15 cellular contexts compared by ENCODE assay signal in the genomic region with DNA sequence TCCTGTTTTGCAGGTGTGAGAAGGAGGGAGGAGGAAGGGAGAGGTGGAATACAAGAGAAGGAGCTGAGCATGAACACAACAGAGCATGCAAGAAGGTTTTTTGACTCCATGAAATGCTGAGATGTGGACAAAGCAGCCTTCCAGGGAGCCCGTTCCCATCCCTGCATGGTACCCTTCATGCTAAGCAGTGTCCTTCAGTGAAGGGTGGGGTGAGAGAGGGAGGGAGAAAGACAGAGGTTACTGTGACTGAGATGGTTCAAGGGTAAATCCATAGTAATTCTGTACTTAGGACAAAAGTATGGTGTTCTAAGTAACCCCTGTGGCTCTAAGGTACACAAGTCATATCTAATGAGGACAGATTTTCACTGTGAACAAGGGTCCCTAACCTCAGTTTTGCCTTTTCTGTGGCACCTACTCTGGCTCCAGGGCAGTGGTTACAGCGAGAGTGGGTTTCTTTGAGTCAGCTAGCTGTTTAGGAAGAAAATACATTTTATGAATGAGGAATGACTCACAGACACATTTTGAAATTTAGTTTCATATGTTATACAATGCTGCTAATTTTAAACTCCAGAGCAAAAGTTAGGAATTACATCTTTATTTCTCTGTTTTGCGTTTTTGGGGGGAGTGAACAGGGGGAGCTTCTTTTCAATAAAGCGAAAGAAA.
DNase-seq lines count a peak whose midpoint lies in the region; ATAC-seq and TF ChIP-seq lines count a peak whose summit lies in the region.
"Had no signal": no experiment of that assay in that cellular context is flagged by ENCODE, and none has a peak within 500 bp of the region (broad histone marks: within the 10 kb centered on the region; RNA-seq: fewer than 3 reads in every experiment).

No MANE protein-coding gene starts in this region.

- H3K27me3 ChIP-seq in GM23338 (ENCODE audit: insufficient read depth) (no peaks in the 10 kb centered on the region), osteoblast (ENCODE audit: insufficient read depth, low read length) (no peaks in the 10 kb centered on the region), colonic mucosa (no peaks in the 10 kb centered on the region)

- peak overlapping the region in 1 of 2 donors; percentile 46 for H3K9ac ChIP-seq in colonic mucosa (ENCODE audit: low read depth in 2 of 2, low read length in 2 of 2)

- no peaks in the 10 kb centered on the region for H3K9me2 ChIP-seq in GM23338 (ENCODE audit: insufficient read depth)

- H3K4me2 ChIP-seq in GM23338 (no peak overlapping the region), osteoblast (ENCODE audit: insufficient read depth, low read length) (peak overlapping the region; percentile 28)
- H3K4me2 ChIP-seq: A549 had no signal

- no peak for TF ChIP-seq CTCF in GM23338 (conservative IDR thresholded peaks at IDR 0.05; ENCODE audit: low read depth in 2 of 2)
- TF ChIP-seq CTCF in osteoblast (IDR thresholded peaks at IDR 0.05; ENCODE audit: extremely low read depth, low read depth, low read length), result no peak
- TF ChIP-seq CTCF in colonic mucosa (IDR thresholded peaks at IDR 0.05), result no peak

- H3K9me3 ChIP-seq in osteoblast (ENCODE audit: low read depth, low read length) (no peaks in the 10 kb centered on the region), colonic mucosa (no peaks in the 10 kb centered on the region)
- H3K9me3 ChIP-seq: A549, thoracic aorta had no signal

- H3K9me3 Mint-ChIP-seq in GM23338, result no peaks in the 10 kb centered on the region
- H3K9me3 Mint-ChIP-seq: natural killer cell treated with Interleukin-12 subunit alpha and Interleukin-12 subunit beta and Interleukin-15 and Interleukin-18, amount 100 ng/mL, for 72 hours had no signal

- H3K36me3 Mint-ChIP-seq in GM23338 (ENCODE audit: low read depth), result no peaks in the 10 kb centered on the region
- H3K36me3 Mint-ChIP-seq: natural killer cell treated with Interleukin-12 subunit alpha and Interleukin-12 subunit beta and Interleukin-15 and Interleukin-18, amount 100 ng/mL, for 72 hours had no signal

- no peaks in the 10 kb centered on the region for H3F3A ChIP-seq in GM23338 (replicated peaks; ENCODE audit: low read depth)

- no peak overlapping the region for H3K27ac Mint-ChIP-seq in GM23338
- H3K27ac Mint-ChIP-seq: natural killer cell treated with Interleukin-12 subunit alpha and Interleukin-12 subunit beta and Interleukin-15 and Interleukin-18, amount 100 ng/mL, for 72 hours had no signal

- H2AFZ ChIP-seq in GM23338 (no peak overlapping the region), osteoblast (ENCODE audit: low read length) (peak overlapping the region; percentile 18)

- peak; percentile 61 for ATAC-seq in GM23338
- ATAC-seq: left ventricle myocardium superior had no signal

- H3K27me3 Mint-ChIP-seq in GM23338 (ENCODE audit: insufficient read depth, low read depth, poor library complexity), result no peaks in the 10 kb centered on the region

- no peaks in the 10 kb centered on the region for H4K20me1 ChIP-seq in GM23338 (replicated peaks; ENCODE audit: insufficient read depth)
- H4K20me1 ChIP-seq in osteoblast (ENCODE audit: insufficient read depth, low read length), result no peaks in the 10 kb centered on the region

- H3K4me1 Mint-ChIP-seq in GM23338, result peaks cover 5% of the 10 kb centered on the region

- H3K4me3 ChIP-seq in GM23338 (no peak overlapping the region), osteoblast (ENCODE audit: insufficient read depth, low read length) (no peak overlapping the region), colonic mucosa (no peak overlapping the region)
- H3K4me3 ChIP-seq: A549, thoracic aorta had no signal

- no peaks in the 10 kb centered on the region for H3K79me2 ChIP-seq in GM23338 (replicated peaks; ENCODE audit: insufficient read depth)
- H3K79me2 ChIP-seq in osteoblast (ENCODE audit: insufficient read depth, low read length), result no peaks in the 10 kb centered on the region

- H3K27ac ChIP-seq in GM23338 (ENCODE audit: low read depth), result no peak overlapping the region
- H3K27ac ChIP-seq in osteoblast (ENCODE audit: low read depth, low read length), result no peak overlapping the region
- H3K27ac ChIP-seq in colonic mucosa, result no peak overlapping the region
- H3K27ac ChIP-seq: thoracic aorta had no signal

- H3K4me1 ChIP-seq in GM23338 (ENCODE audit: insufficient read depth) (peaks cover 7% of the 10 kb centered on the region; the same call in 1 of the 2 replicates), osteoblast (ENCODE audit: insufficient read depth, low read length) (peaks cover 6% of the 10 kb centered on the region), colonic mucosa (no peaks in the 10 kb centered on the region)

- H3K4me3 Mint-ChIP-seq in GM23338, result no peak overlapping the region
- H3K4me3 Mint-ChIP-seq: natural killer cell treated with Interleukin-12 subunit alpha and Interleukin-12 subunit beta and Interleukin-15 and Interleukin-18, amount 100 ng/mL, for 72 hours had no signal

- H3K36me3 ChIP-seq in GM23338 (ENCODE audit: insufficient read depth) (no peaks in the 10 kb centered on the region), osteoblast (ENCODE audit: insufficient read depth, low read length) (no peaks in the 10 kb centered on the region), colonic mucosa (no peaks in the 10 kb centered on the region)
- H3K36me3 ChIP-seq: thoracic aorta had no signal

- intact Hi-C loops in colonic mucosa (cut with DNase I), result loop anchor here (10.0 kb wide), 1 partner anchor 776 kb away; no protein-coding TSS in a partner anchor

- DNase-seq in NOMO-1 treated with DMSO at 0.1 percent for 48 hours (lab: John Stamatoyannopoulos, UW; ENCODE audit: unreplicated experiment), result peak; percentile 2
- DNase-seq in NOMO-1 treated with dmso at 0.1 percent for 144 hours (lab: John Stamatoyannopoulos, UW; ENCODE audit: unreplicated experiment), result no peak
- no peak for DNase-seq in GM23338 (ENCODE audit: low spot score)
- peak; percentile 47 for DNase-seq in amniotic epithelial cell (ENCODE audit: low read depth)
- DNase-seq in osteoblast (ENCODE audit: insufficient read length, low spot score, missing footprints), result peak; percentile 37
- no peak for DNase-seq in GM19238 (ENCODE audit: insufficient read length, low spot score)
- DNase-seq in colonic mucosa, result no peak
- no peak for DNase-seq in glomerular visceral epithelial cell (ENCODE audit: extremely low spot score)
- DNase-seq: COR-L47, KG1, left ventricle myocardium superior, NCI-H1930 had no signal

TF ChIP-seq in GM23338, 12 proteins besides CTCF, POLR2A, EP300 and RAD21 (continues in another document):
- no peak for TF ChIP-seq ZNF331 (CRISPR knock-in tag; IDR thresholded peaks at IDR 0.05; ENCODE audit: low read depth)
- TF ChIP-seq EZH2phosphoT487 (IDR thresholded peaks at IDR 0.05; ENCODE audit: unreplicated experiment), result no peak
- TF ChIP-seq, protein P1, sequence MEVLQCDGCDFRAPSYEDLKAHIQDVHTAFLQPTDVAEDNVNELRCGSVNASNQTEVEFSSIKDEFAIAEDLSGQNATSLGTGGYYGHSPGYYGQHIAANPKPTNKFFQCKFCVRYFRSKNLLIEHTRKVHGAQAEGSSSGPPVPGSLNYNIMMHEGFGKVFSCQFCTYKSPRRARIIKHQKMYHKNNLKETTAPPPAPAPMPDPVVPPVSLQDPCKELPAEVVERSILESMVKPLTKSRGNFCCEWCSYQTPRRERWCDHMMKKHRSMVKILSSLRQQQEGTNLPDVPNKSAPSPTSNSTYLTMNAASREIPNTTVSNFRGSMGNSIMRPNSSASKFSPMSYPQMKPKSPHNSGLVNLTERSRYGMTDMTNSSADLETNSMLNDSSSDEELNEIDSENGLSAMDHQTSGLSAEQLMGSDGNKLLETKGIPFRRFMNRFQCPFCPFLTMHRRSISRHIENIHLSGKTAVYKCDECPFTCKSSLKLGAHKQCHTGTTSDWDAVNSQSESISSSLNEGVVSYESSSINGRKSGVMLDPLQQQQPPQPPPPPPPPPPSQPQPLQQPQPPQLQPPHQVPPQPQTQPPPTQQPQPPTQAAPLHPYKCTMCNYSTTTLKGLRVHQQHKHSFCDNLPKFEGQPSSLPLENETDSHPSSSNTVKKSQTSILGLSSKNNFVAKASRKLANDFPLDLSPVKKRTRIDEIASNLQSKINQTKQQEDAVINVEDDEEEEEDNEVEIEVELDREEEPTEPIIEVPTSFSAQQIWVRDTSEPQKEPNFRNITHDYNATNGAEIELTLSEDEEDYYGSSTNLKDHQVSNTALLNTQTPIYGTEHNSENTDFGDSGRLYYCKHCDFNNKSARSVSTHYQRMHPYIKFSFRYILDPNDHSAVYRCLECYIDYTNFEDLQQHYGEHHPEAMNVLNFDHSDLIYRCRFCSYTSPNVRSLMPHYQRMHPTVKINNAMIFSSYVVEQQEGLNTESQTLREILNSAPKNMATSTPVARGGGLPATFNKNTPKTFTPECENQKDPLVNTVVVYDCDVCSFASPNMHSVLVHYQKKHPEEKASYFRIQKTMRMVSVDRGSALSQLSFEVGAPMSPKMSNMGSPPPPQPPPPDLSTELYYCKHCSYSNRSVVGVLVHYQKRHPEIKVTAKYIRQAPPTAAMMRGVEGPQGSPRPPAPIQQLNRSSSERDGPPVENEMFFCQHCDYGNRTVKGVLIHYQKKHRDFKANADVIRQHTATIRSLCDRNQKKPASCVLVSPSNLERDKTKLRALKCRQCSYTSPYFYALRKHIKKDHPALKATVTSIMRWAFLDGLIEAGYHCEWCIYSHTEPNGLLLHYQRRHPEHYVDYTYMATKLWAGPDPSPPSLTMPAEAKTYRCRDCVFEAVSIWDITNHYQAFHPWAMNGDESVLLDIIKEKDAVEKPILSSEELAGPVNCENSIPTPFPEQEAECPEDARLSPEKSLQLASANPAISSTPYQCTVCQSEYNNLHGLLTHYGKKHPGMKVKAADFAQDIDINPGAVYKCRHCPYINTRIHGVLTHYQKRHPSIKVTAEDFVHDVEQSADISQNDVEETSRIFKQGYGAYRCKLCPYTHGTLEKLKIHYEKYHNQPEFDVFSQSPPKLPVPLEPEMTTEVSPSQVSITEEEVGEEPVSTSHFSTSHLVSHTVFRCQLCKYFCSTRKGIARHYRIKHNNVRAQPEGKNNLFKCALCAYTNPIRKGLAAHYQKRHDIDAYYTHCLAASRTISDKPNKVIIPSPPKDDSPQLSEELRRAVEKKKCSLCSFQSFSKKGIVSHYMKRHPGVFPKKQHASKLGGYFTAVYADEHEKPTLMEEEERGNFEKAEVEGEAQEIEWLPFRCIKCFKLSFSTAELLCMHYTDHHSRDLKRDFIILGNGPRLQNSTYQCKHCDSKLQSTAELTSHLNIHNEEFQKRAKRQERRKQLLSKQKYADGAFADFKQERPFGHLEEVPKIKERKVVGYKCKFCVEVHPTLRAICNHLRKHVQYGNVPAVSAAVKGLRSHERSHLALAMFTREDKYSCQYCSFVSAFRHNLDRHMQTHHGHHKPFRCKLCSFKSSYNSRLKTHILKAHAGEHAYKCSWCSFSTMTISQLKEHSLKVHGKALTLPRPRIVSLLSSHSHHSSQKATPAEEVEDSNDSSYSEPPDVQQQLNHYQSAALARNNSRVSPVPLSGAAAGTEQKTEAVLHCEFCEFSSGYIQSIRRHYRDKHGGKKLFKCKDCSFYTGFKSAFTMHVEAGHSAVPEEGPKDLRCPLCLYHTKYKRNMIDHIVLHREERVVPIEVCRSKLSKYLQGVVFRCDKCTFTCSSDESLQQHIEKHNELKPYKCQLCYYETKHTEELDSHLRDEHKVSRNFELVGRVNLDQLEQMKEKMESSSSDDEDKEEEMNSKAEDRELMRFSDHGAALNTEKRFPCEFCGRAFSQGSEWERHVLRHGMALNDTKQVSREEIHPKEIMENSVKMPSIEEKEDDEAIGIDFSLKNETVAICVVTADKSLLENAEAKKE (CRISPR knock-in tag; IDR thresholded peaks at IDR 0.05), result no peak

Comparison
In these comparisons a context has a peak if more than half of its experiments do, and no peak if none do; other contexts are left out.
1. DNase-seq: peak in NOMO-1 treated with DMSO at 0.1 percent for 48 hours (single experiment), amniotic epithelial cell (single experiment) and osteoblast (single experiment); none in NOMO-1 treated with dmso at 0.1 percent for 144 hours (single experiment), GM23338 (single experiment), GM19238 (single experiment), colonic mucosa (single experiment) and glomerular visceral epithelial cell (single experiment).